Comparison of ENCODE assay signal across 16 cellular contexts in genomic region chr3:187186375-187186774, GRCh38. TPM values are rescaled to one million over a fixed set of nuclear protein-coding genes. Genes with fewer than 3 reads are reported as not detected.
DNase-seq lines count a peak whose midpoint lies in the region; ATAC-seq and TF ChIP-seq lines count a peak whose summit lies in the region.
"Had no signal": no experiment of that assay in that cellular context is flagged by ENCODE, and none has a peak within 500 bp of the region (broad histone marks: within the 10 kb centered on the region; RNA-seq: fewer than 3 reads in every experiment).

No MANE protein-coding gene starts in this region.

- H3K4me3 ChIP-seq in PC-9 (peak overlapping the region; percentile 6; the same call in 1 of the 2 replicates), left ventricle myocardium inferior (no peak overlapping the region), stomach (no peak overlapping the region)
- H3K4me3 ChIP-seq: left lung had no signal

- H3K27me3 ChIP-seq in PC-9 (ENCODE audit: insufficient read depth, low read depth) (no peaks in the 10 kb centered on the region), left ventricle myocardium inferior (ENCODE audit: low read depth) (no peaks in the 10 kb centered on the region), stomach (no peaks in the 10 kb centered on the region)
- H3K27me3 ChIP-seq: left lung had no signal

- H3K27ac ChIP-seq in PC-9 = peak overlapping the region; percentile 83
- peak overlapping the region; percentile 93 for H3K27ac ChIP-seq in left ventricle myocardium inferior (replicated peaks)
- peak overlapping the region in 4 of 5 donors; percentile 48 to 74 (median 68) for H3K27ac ChIP-seq in stomach
- no peak overlapping the region for H3K27ac ChIP-seq in substantia nigra (ENCODE audit: low read depth, low read length, poor library complexity, severe bottlenecking)

- no peaks in the 10 kb centered on the region for H3K79me2 ChIP-seq in PC-9 (ENCODE audit: low read depth)

- H3F3A ChIP-seq in PC-9 (ENCODE audit: insufficient read depth, low read depth) = peaks cover 50% of the 10 kb centered on the region

- H3K9me2 ChIP-seq in PC-9 (ENCODE audit: insufficient read depth) = no peaks in the 10 kb centered on the region

- no peaks in the 10 kb centered on the region for H4K20me1 ChIP-seq in PC-9 (ENCODE audit: insufficient read depth)

- DNase-seq in PC-9 (no peak), left ventricle myocardium inferior (no peak), stomach (no peak), inferior parietal cortex (ENCODE audit: extremely low spot score) (no peak), substantia nigra (lab: John Stamatoyannopoulos, UW) (no peak)
- DNase-seq in activated CD4-positive, CD25-positive, alpha-beta regulatory T cell treated with anti-CD3 and anti-CD28 coated beads, Interleukin-2, amount 50 U/mL, for 72 hours = no peak
- DNase-seq: activated CD4-positive, alpha-beta T cell treated with anti-CD3 and anti-CD28 coated beads for 1 hour; activated naive CD8-positive, alpha-beta T cell treated with anti-CD3 and anti-CD28 coated beads, Interleukin-2, amount 50 U/mL, for 24 hours; DMS 273 treated with DMSO at 0.1 percent for 48 hours; NCI-H1105 treated with DMSO at 0.1 percent for 48 hours; NCI-H446; nephron progenitor cell had no signal

- no peak for TF ChIP-seq CTCF in PC-9 (conservative IDR thresholded peaks at IDR 0.05)
- no peak for TF ChIP-seq CTCF in left ventricle myocardium inferior (IDR thresholded peaks at IDR 0.05; ENCODE audit: borderline replicate concordance)
- TF ChIP-seq CTCF in stomach (IDR thresholded peaks at IDR 0.05) = no peak

- TF ChIP-seq EP300 in stomach (IDR thresholded peaks at IDR 0.05) = no peak

- POLR2A ChIA-PET in PC-9 (lab: Charles Lee; ENCODE audit: unreplicated experiment) = interaction anchor here (0.5 to 1.1 kb wide), 8 partner anchors 12 to 559 kb away, joined by 3 to 19 read pairs (median 4); partner anchors contain the start of gene RPL39L

- H3K36me3 ChIP-seq in PC-9 (ENCODE audit: low read depth) (no peaks in the 10 kb centered on the region), left ventricle myocardium inferior (no peaks in the 10 kb centered on the region), stomach (no peaks in the 10 kb centered on the region)
- H3K36me3 ChIP-seq: left lung had no signal

- CTCF ChIA-PET in PC-9 (lab: Charles Lee) = interaction anchor here (0.8 to 1.5 kb wide), 8 partner anchors 13 to 337 kb away, joined by 3 to 23 read pairs (median 4); partner anchors contain the start of gene RPL39L

- BruUV-seq in PC-9 (replicated peaks; lab: Mats Ljungman, UMichigan) = TSS peak; percentile 47

- ATAC-seq in GM19463 (IDR thresholded peaks at IDR 0.05; ENCODE audit: unreplicated experiment) (peak; percentile 31), HG03571 (IDR thresholded peaks at IDR 0.05; ENCODE audit: unreplicated experiment) (no peak)
- ATAC-seq: activated naive CD8-positive, alpha-beta T cell treated with anti-CD3 and anti-CD28 coated beads, Interleukin-2, amount 50 U/mL, for 24 hours had no signal

- intact Hi-C loops in PC-9 (cut with micrococcal nuclease; ENCODE audit: unreplicated experiment) (loop anchor here (1.0 to 2.0 kb wide), 2 partner anchors 16 to 26 kb away; no protein-coding TSS in a partner anchor), left ventricle myocardium inferior (cut with micrococcal nuclease) (no loop called here), stomach (cut with DNase I; ENCODE audit: low total_unique reads) (no loop called here)

- H3K9me3 ChIP-seq in PC-9 (ENCODE audit: insufficient read depth, low read depth) = peaks cover 12% of the 10 kb centered on the region; the same call in 1 of the 2 replicates
- no peaks in the 10 kb centered on the region for H3K9me3 ChIP-seq in left ventricle myocardium inferior (replicated peaks)
- no peaks in the 10 kb centered on the region for H3K9me3 ChIP-seq in stomach
- H3K9me3 ChIP-seq: left lung had no signal

- no peak for TF ChIP-seq POLR2A in stomach (IDR thresholded peaks at IDR 0.05)

- peak overlapping the region; percentile 75 for H3K4me2 ChIP-seq in PC-9

- H3K4me1 ChIP-seq in PC-9 (replicated peaks; ENCODE audit: insufficient read depth) = peaks cover 60% of the 10 kb centered on the region
- H3K4me1 ChIP-seq in left ventricle myocardium inferior = peaks cover 49% of the 10 kb centered on the region
- peaks cover 10 to 38% (median 24%) of the 10 kb centered on the region in 4 donors for H3K4me1 ChIP-seq in stomach
- H3K4me1 ChIP-seq: left lung had no signal

- WGBS in stomach, 5 donors = 27 to 49% (median 35%) methylated on average over 2 of the region's 2 CpGs

- peak overlapping the region; percentile 41; the same call in 1 of the 2 replicates for H2AFZ ChIP-seq in PC-9

RNA-seq across cellular contexts. Expression of gene RTP1, which starts 10.9 kb away (rescaled TPM):
- total RNA-seq in PC-9 (2021) (not detected in 2 replicates), left ventricle myocardium inferior (not detected), stomach (not detected)
- not detected for polyA plus RNA-seq in stomach
- total RNA-seq: left lung; T-helper 1 cell treated with Interleukin-12 subunit alpha and Interleukin-12 subunit beta and Interleukin-4 antibody, amounts not matched to agents 30 ng/mL and 1 ng/mL, for 36 hours had no signal

RNA-seq across cellular contexts. Expression of gene RPL39L, which starts 47.1 kb away (rescaled TPM):
- total RNA-seq in PC-9 (2021) (73.9 and 81.3 TPM in 2 replicates), left ventricle myocardium inferior (2.9 TPM), stomach (1 to 10 TPM in 4 of 5 donors, not detected in 1; 2.0 to 4.8 (median 2.9) TPM)
- polyA plus RNA-seq in stomach = 10 to 100 TPM; 10.1 to 13.7 (median 11.9) TPM

Comparison
In these comparisons a context has a peak if more than half of its experiments do, and no peak if none do; other contexts are left out.
1. RNA of gene RPL39L, which starts 47.1 kb away (total RNA-seq): 73.9 to 81.3 TPM in PC-9; 2.9 TPM in left ventricle myocardium inferior (single experiment) and 2.0 to 4.8 TPM in stomach; every median in the first group is over 10 times any median in the second.